Comparison of ENCODE assay signal across 14 cellular contexts in genomic region chr6:167937948-167938911, GRCh38. TPM values are rescaled to one million over a fixed set of nuclear protein-coding genes. Genes with fewer than 3 reads are reported as not detected.
DNase-seq lines count a peak whose midpoint lies in the region; ATAC-seq and TF ChIP-seq lines count a peak whose summit lies in the region.
"Had no signal": no experiment of that assay in that cellular context is flagged by ENCODE, and none has a peak within 500 bp of the region (broad histone marks: within the 10 kb centered on the region; RNA-seq: fewer than 3 reads in every experiment).

No MANE protein-coding gene starts in this region.

- 82% methylated on average over 5 of the region's 5 CpGs for WGBS in HUES64

- DNase-seq in OCI-M1 (lab: John Stamatoyannopoulos, UW) (peak; percentile 6), glutamatergic neuron (no peak), sciatic nerve (ENCODE audit: low spot score) (no peak)
- DNase-seq: activated CD4-positive, alpha-beta T cell treated with anti-CD3 and anti-CD28 coated beads, Interleukin-2, amount 50 U/mL, for 1 hour; activated effector memory CD4-positive, alpha-beta T cell treated with anti-CD3 and anti-CD28 coated beads, Interleukin-2, amount 50 U/mL, for 16 hours; NCI-H526 treated with DMSO at 0.1 percent for 48 hours; stimulated activated CD4-positive, alpha-beta T cell treated with anti-CD3 and anti-CD28 coated beads, Interleukin-4, amount 100 ng/mL, for 1 hour; SW 1271 had no signal

- peaks cover 11% of the 10 kb centered on the region for H3K4me1 Mint-ChIP-seq in glutamatergic neuron (ENCODE audit: low read depth, unreplicated experiment)

- no peaks in the 10 kb centered on the region for H3K9me3 ChIP-seq in HUES64 (ENCODE audit: insufficient read depth, low read depth, low read length)

- H3K27ac ChIP-seq in HUES64 (ENCODE audit: low read depth, low read length): no peak overlapping the region

- intact Hi-C loops in sciatic nerve (cut with DNase I): no loop called here

- TF ChIP-seq CTCF in glutamatergic neuron (IDR thresholded peaks at IDR 0.05; ENCODE audit: partially characterized antibody, unreplicated experiment): no peak

- peaks cover 2% of the 10 kb centered on the region for H3K27me3 Mint-ChIP-seq in glutamatergic neuron (ENCODE audit: unreplicated experiment)

- peak; percentile 71 for ATAC-seq in sciatic nerve
- no peak for ATAC-seq in GM19023 (IDR thresholded peaks at IDR 0.05; ENCODE audit: unreplicated experiment)
- no peak for ATAC-seq in HG03520 (IDR thresholded peaks at IDR 0.05; ENCODE audit: unreplicated experiment)
- ATAC-seq in GM19328 (IDR thresholded peaks at IDR 0.05; ENCODE audit: unreplicated experiment): no peak

- H3K9me3 Mint-ChIP-seq in glutamatergic neuron (ENCODE audit: unreplicated experiment): peaks cover 1% of the 10 kb centered on the region
- H3K9me3 Mint-ChIP-seq: stimulated activated naive CD8-positive, alpha-beta T cell treated with anti-CD3 and anti-CD28 coated beads, Interleukin-15, Interleukin-2, amounts not matched to agents 100 ng/mL and 50 ng/mL, for 24 hours had no signal

- no peak overlapping the region for H3K4me3 Mint-ChIP-seq in glutamatergic neuron (ENCODE audit: unreplicated experiment)
- H3K4me3 Mint-ChIP-seq: stimulated activated naive CD8-positive, alpha-beta T cell treated with anti-CD3 and anti-CD28 coated beads, Interleukin-15, Interleukin-2, amounts not matched to agents 100 ng/mL and 50 ng/mL, for 24 hours had no signal

- peak overlapping the region; percentile 0; the same call in 1 of the 2 replicates for H3K9ac ChIP-seq in HUES64 (ENCODE audit: low read depth, low read length)

- no peak overlapping the region for H3K4me3 ChIP-seq in HUES64 (ENCODE audit: low read length)

- H3K27ac Mint-ChIP-seq in glutamatergic neuron (ENCODE audit: unreplicated experiment): peak overlapping the region; percentile 48
- H3K27ac Mint-ChIP-seq: stimulated activated naive CD8-positive, alpha-beta T cell treated with anti-CD3 and anti-CD28 coated beads, Interleukin-15, Interleukin-2, amounts not matched to agents 100 ng/mL and 50 ng/mL, for 24 hours had no signal

- H3K36me3 ChIP-seq in HUES64 (ENCODE audit: insufficient read depth, low read length): peaks cover 66% of the 10 kb centered on the region

- H3K27me3 ChIP-seq in HUES64 (ENCODE audit: insufficient read depth, low read length): no peaks in the 10 kb centered on the region

- H3K4me1 ChIP-seq in HUES64 (ENCODE audit: insufficient read depth, low read length): peaks cover 17% of the 10 kb centered on the region; the same call in 1 of the 2 replicates

- no peaks in the 10 kb centered on the region for H3K36me3 Mint-ChIP-seq in glutamatergic neuron (ENCODE audit: unreplicated experiment)

RNA-seq across cellular contexts. Expression of gene KIF25, which starts 59.2 kb away (rescaled TPM):
- not detected for polyA plus RNA-seq in HUES64 (2013, experiment 1 of 2)
- 0.57 TPM for polyA plus RNA-seq in HUES64 (2013, experiment 2 of 2)
- total RNA-seq in glutamatergic neuron (ENCODE audit: unreplicated experiment) (not detected), sciatic nerve (1.6 TPM)
- total RNA-seq: M059J had no signal
